In the genomic region with DNA sequence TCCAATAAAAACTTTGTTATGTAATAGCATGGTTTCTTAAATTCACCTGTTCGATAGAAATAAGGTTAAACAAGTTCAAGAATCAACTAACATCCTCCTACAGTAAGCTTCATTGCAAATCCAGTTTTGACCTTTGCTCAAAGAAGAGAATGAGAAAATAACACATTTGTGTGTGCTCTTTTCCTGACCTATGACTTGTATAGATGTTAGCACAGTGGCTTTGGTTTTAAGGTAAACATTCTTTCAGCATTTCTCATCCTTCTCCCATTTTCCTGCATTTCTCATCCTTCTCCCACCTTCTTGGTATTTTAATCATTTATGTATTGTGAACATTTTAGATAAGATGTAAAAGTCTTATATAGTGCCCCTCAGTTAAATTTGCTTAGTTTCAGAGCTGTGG, we compare ENCODE assay signal across 24 cellular contexts.
"Had no signal": no experiment of that assay in that cellular context is flagged by ENCODE, and none has a peak within 500 bp of the region (broad histone marks: within the 10 kb centered on the region; RNA-seq: fewer than 3 reads in every experiment).

No MANE protein-coding gene starts in this region.

- ATAC-seq: activated CD4-positive, alpha-beta T cell treated with anti-CD3 and anti-CD28 coated beads for 36 hours; activated T-helper 17 cell treated with anti-CD3 and anti-CD28 coated beads, Interleukin-2, amount 50 U/mL, for 72 hours; T-cell had no signal

- H3K27me3 ChIP-seq: brain microvascular endothelial cell, MG63 had no signal

- H3K9me3 ChIP-seq: MG63 had no signal

- H3K27me3 Mint-ChIP-seq: activated T-helper 17 cell treated with anti-CD3 and anti-CD28 coated beads, Interleukin-2, amount 50 U/mL, for 72 hours had no signal

- H3K36me3 Mint-ChIP-seq: activated naive CD8-positive, alpha-beta T cell; T-cell had no signal

- H3K4me3 ChIP-seq: MG63, SK-N-MC had no signal

- H3K27ac Mint-ChIP-seq: activated CD4-positive, alpha-beta memory T cell treated with anti-CD3 and anti-CD28 coated beads, Interleukin-2, amount 10 ng/mL, durations not matched to agents 7 days and 5 days; activated CD4-positive, alpha-beta T cell treated with anti-CD3 and anti-CD28 coated beads for 36 hours; activated naive CD4-positive, alpha-beta T cell treated with anti-CD3 and anti-CD28 coated beads for 36 hours; activated naive CD8-positive, alpha-beta T cell; activated T-helper 17 cell treated with anti-CD3 and anti-CD28 coated beads, Interleukin-2, amount 50 U/mL, for 72 hours; T-cell had no signal

- DNase-seq: activated CD4-positive, alpha-beta memory T cell treated with anti-CD3 and anti-CD28 coated beads, Interleukin-2, amount 10 ng/mL, durations not matched to agents 7 days and 5 days; activated CD4-positive, alpha-beta T cell treated with anti-CD3 and anti-CD28 coated beads for 36 hours; activated CD4-positive, alpha-beta T cell treated with anti-CD3 and anti-CD28 coated beads, Interleukin-2, amount 50 U/mL, for 1 hour; activated gamma-delta T cell; activated naive CD4-positive, alpha-beta T cell treated with anti-CD3 and anti-CD28 coated beads for 36 hours; activated T-cell treated with anti-CD3 and anti-CD28 coated beads for 4 hours; activated T-cell treated with anti-CD3 and anti-CD28 coated beads, Interleukin-2, amount 50 U/mL, for 48 hours; brain microvascular endothelial cell; caudate nucleus; MG63; NCI-H1105; NCI-H1436; NCI-H1694 treated with DMSO at 0.1 percent for 48 hours; NCI-H2029 treated with DMSO at 0.1 percent for 48 hours; NCI-H345; NCI-H510A treated with DMSO at 0.1 percent for 48 hours; SHP77 treated with DMSO at 0.1 percent for 48 hours; T-cell; T-helper 2 cell; T1000 had no signal

- H3K27ac ChIP-seq: brain microvascular endothelial cell, SK-N-MC, VCaP had no signal

- H3K36me3 ChIP-seq: brain microvascular endothelial cell, MG63 had no signal

- H3K4me3 Mint-ChIP-seq: activated CD4-positive, alpha-beta memory T cell treated with anti-CD3 and anti-CD28 coated beads, Interleukin-2, amount 10 ng/mL, durations not matched to agents 7 days and 5 days; activated CD4-positive, alpha-beta T cell treated with anti-CD3 and anti-CD28 coated beads for 36 hours; activated naive CD4-positive, alpha-beta T cell treated with anti-CD3 and anti-CD28 coated beads for 36 hours; activated naive CD8-positive, alpha-beta T cell; activated T-helper 17 cell treated with anti-CD3 and anti-CD28 coated beads, Interleukin-2, amount 50 U/mL, for 72 hours; T-cell had no signal

- H3K9me3 Mint-ChIP-seq: activated CD4-positive, alpha-beta memory T cell treated with anti-CD3 and anti-CD28 coated beads, Interleukin-2, amount 10 ng/mL, durations not matched to agents 7 days and 5 days; activated naive CD4-positive, alpha-beta T cell treated with anti-CD3 and anti-CD28 coated beads for 36 hours; activated T-helper 17 cell treated with anti-CD3 and anti-CD28 coated beads, Interleukin-2, amount 50 U/mL, for 72 hours; T-cell had no signal
